Comparison of ENCODE assay signal across 21 cellular contexts in the genomic region with DNA sequence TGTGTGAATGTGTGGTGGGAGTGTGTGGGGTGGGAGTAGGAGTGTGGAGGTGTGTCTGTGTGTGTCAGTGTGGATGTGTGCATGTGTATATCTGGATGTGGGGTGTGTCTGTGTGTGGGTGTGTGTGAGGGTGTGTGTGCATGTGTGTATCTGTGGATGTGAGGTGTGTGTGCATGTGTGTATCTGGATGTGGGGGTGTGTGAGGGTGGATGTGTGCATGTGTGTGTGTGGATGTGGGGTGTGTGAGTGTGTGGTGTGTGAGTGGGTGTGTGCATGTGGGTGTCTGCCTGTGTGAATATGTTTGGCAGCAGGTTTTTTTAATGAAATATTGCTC.
"Had no signal": no experiment of that assay in that cellular context is flagged by ENCODE, and none has a peak within 500 bp of the region (broad histone marks: within the 10 kb centered on the region; RNA-seq: fewer than 3 reads in every experiment).

No MANE protein-coding gene starts in this region.

- H3K9me3 Mint-ChIP-seq: activated naive CD4-positive, alpha-beta T cell treated with anti-CD3 and anti-CD28 coated beads, Interleukin-2, amount 50 U/mL, for 24 hours; activated T-cell treated with anti-CD3 and anti-CD28 coated beads, Interleukin-2, amount 50 U/mL, for 24 hours; immature natural killer cell; stimulated activated memory B cell treated with anti-CD40 and anti-IgM and Interleukin-4, amounts not matched to agents 10 μg/mL and 1 μg/mL and 100 μg/mL, for 72 hours; T-helper 2 cell treated with Interferon-gamma antibody and Interleukin-4, amounts not matched to agents 5 μg/mL and 100 μg/mL, for 36 hours had no signal

- ATAC-seq: activated CD4-positive, CD25-positive, alpha-beta regulatory T cell treated with anti-CD3 and anti-CD28 coated beads, Interleukin-2, amount 50 U/mL, for 24 hours; foreskin keratinocyte; lower lobe of right lung had no signal

- H3K4me1 Mint-ChIP-seq: activated naive CD4-positive, alpha-beta T cell treated with anti-CD3 and anti-CD28 coated beads, Interleukin-2, amount 50 U/mL, for 24 hours; immature natural killer cell; stimulated activated memory B cell treated with anti-CD40 and anti-IgM and Interleukin-4, amounts not matched to agents 10 μg/mL and 1 μg/mL and 100 μg/mL, for 72 hours had no signal

- H3K27ac ChIP-seq: brain microvascular endothelial cell, foreskin keratinocyte, lower lobe of right lung, neutrophil, parathyroid adenoma, SJSA1, thyroid gland had no signal

- H3K9me3 ChIP-seq: lower lobe of right lung, neutrophil, SJSA1, thyroid gland had no signal

- H3K36me3 Mint-ChIP-seq: activated naive CD4-positive, alpha-beta T cell treated with anti-CD3 and anti-CD28 coated beads, Interleukin-2, amount 50 U/mL, for 24 hours; immature natural killer cell; stimulated activated memory B cell treated with anti-CD40 and anti-IgM and Interleukin-4, amounts not matched to agents 10 μg/mL and 1 μg/mL and 100 μg/mL, for 72 hours had no signal

- H3K4me1 ChIP-seq: foreskin keratinocyte, lower lobe of right lung, parathyroid adenoma, SJSA1, thyroid gland had no signal

- H3K27me3 ChIP-seq: brain microvascular endothelial cell, foreskin keratinocyte, neutrophil, SJSA1, thyroid gland had no signal

- H3K27ac Mint-ChIP-seq: activated naive CD4-positive, alpha-beta T cell treated with anti-CD3 and anti-CD28 coated beads, Interleukin-2, amount 50 U/mL, for 24 hours; activated T-cell treated with anti-CD3 and anti-CD28 coated beads, Interleukin-2, amount 50 U/mL, for 24 hours; stimulated activated memory B cell treated with anti-CD40 and anti-IgM and Interleukin-4, amounts not matched to agents 10 μg/mL and 1 μg/mL and 100 μg/mL, for 72 hours; T-helper 2 cell treated with Interferon-gamma antibody and Interleukin-4, amounts not matched to agents 5 μg/mL and 100 μg/mL, for 36 hours had no signal

- H3K4me3 ChIP-seq: lower lobe of right lung, SJSA1, thyroid gland had no signal

- H2AFZ ChIP-seq: parathyroid adenoma had no signal

- H3K4me3 Mint-ChIP-seq: activated naive CD4-positive, alpha-beta T cell treated with anti-CD3 and anti-CD28 coated beads, Interleukin-2, amount 50 U/mL, for 24 hours; activated T-cell treated with anti-CD3 and anti-CD28 coated beads, Interleukin-2, amount 50 U/mL, for 24 hours; immature natural killer cell; stimulated activated memory B cell treated with anti-CD40 and anti-IgM and Interleukin-4, amounts not matched to agents 10 μg/mL and 1 μg/mL and 100 μg/mL, for 72 hours; T-helper 2 cell treated with Interferon-gamma antibody and Interleukin-4, amounts not matched to agents 5 μg/mL and 100 μg/mL, for 36 hours had no signal

- H3K79me2 ChIP-seq: parathyroid adenoma had no signal

- H3K36me3 ChIP-seq: brain microvascular endothelial cell, neutrophil, SJSA1 had no signal

- DNase-seq: activated CD4-positive, alpha-beta T cell treated with anti-CD3 and anti-CD28 coated beads, Interleukin-2, amount 50 U/mL, for 4 hours; activated effector memory CD4-positive, alpha-beta T cell treated with Interleukin-2 at 50 U/mL for 16 hours; activated T-cell treated with anti-CD3 and anti-CD28 coated beads, Interleukin-2, amount 50 U/mL, for 24 hours; amniotic stem cell; brain microvascular endothelial cell; effector CD8-positive, alpha-beta T cell; foreskin keratinocyte; head of caudate nucleus; immature natural killer cell; midbrain; retina; stimulated activated CD4-positive, alpha-beta T cell treated with anti-CD3 and anti-CD28 coated beads, Interleukin-2, amount 100 ng/mL, for 48 hours; thyroid gland had no signal

- H3K27me3 Mint-ChIP-seq: activated naive CD4-positive, alpha-beta T cell treated with anti-CD3 and anti-CD28 coated beads, Interleukin-2, amount 50 U/mL, for 24 hours; activated T-cell treated with anti-CD3 and anti-CD28 coated beads, Interleukin-2, amount 50 U/mL, for 24 hours had no signal

- H3K9ac ChIP-seq: parathyroid adenoma had no signal
